ENCODE assay signal across 13 cellular contexts in genomic region chr22:26687439-26687838, GRCh38. TPM values are rescaled to one million over a fixed set of nuclear protein-coding genes. Genes with fewer than 3 reads are reported as not detected.
DNase-seq lines count a peak whose midpoint lies in the region; ATAC-seq lines count a peak whose summit lies in the region.
"Had no signal": no experiment of that assay in that cellular context is flagged by ENCODE, and none has a peak within 500 bp of the region (broad histone marks: within the 10 kb centered on the region; RNA-seq: fewer than 3 reads in every experiment).

No MANE protein-coding gene starts in this region.

- CTCF ChIA-PET in activated naive CD4-positive, alpha-beta T cell treated with anti-CD3 and anti-CD28 coated beads for 36 hours (lab: Charles Lee) = interaction anchor here (0.6 kb wide), 1 partner anchor 10 kb away, joined by 3 read pairs; no protein-coding TSS in a partner anchor
- CTCF ChIA-PET in naive thymus-derived CD4-positive, alpha-beta T cell (lab: Charles Lee) = no interaction called here

- H3K36me3 Mint-ChIP-seq in activated naive CD4-positive, alpha-beta T cell treated with anti-CD3 and anti-CD28 coated beads, Interleukin-2, amount 50 U/mL, for 24 hours = peaks cover 15% of the 10 kb centered on the region
- H3K36me3 Mint-ChIP-seq in activated naive CD4-positive, alpha-beta T cell treated with anti-CD3 and anti-CD28 coated beads for 36 hours (ENCODE audit: low read depth) = peaks cover 16% of the 10 kb centered on the region
- H3K36me3 Mint-ChIP-seq in activated T-helper 17 cell treated with anti-CD3 and anti-CD28 coated beads, Interleukin-2, amount 50 U/mL, for 72 hours (ENCODE audit: low read depth) = peaks cover 44% of the 10 kb centered on the region
- peaks cover 17 to 24% of the 10 kb centered on the region in 2 donors for H3K36me3 Mint-ChIP-seq in stimulated activated naive B cell treated with anti-CD40 and anti-IgM and Interleukin-4, amounts not matched to agents 10 μg/mL and 1 μg/mL and 100 μg/mL, for 72 hours
- peaks cover 12 to 75% (median 35%) of the 10 kb centered on the region in 5 donors for H3K36me3 Mint-ChIP-seq in naive thymus-derived CD4-positive, alpha-beta T cell

- H3K9me3 Mint-ChIP-seq in activated naive CD4-positive, alpha-beta T cell treated with anti-CD3 and anti-CD28 coated beads, Interleukin-2, amount 50 U/mL, for 24 hours = no peaks in the 10 kb centered on the region
- H3K9me3 Mint-ChIP-seq in activated naive CD4-positive, alpha-beta T cell treated with anti-CD3 and anti-CD28 coated beads for 36 hours = no peaks in the 10 kb centered on the region
- H3K9me3 Mint-ChIP-seq in activated T-helper 17 cell treated with anti-CD3 and anti-CD28 coated beads, Interleukin-2, amount 50 U/mL, for 72 hours = no peaks in the 10 kb centered on the region
- H3K9me3 Mint-ChIP-seq in stimulated activated naive B cell treated with anti-CD40 and anti-IgM and Interleukin-4, amounts not matched to agents 10 μg/mL and 1 μg/mL and 100 μg/mL, for 72 hours = no peaks in the 10 kb centered on the region
- H3K9me3 Mint-ChIP-seq in naive thymus-derived CD4-positive, alpha-beta T cell = peaks cover 0 to 2% (median 0%) of the 10 kb centered on the region in 11 donors

- H3K4me3 ChIP-seq in naive thymus-derived CD4-positive, alpha-beta T cell (ENCODE audit: low read length) = no peak overlapping the region
- H3K4me3 ChIP-seq: BLaER1 treated with 17β-estradiol and CSF1 and Interleukin-3, amounts not matched to agents 10 nM and 100 nM; K562 had no signal

- no peak for DNase-seq in activated naive CD4-positive, alpha-beta T cell treated with anti-CD3 and anti-CD28 coated beads for 36 hours
- no peak for DNase-seq in stimulated activated naive B cell treated with anti-CD40 and anti-IgM and Interleukin-4, amounts not matched to agents 10 μg/mL and 1 μg/mL and 100 μg/mL, for 72 hours
- DNase-seq in naive thymus-derived CD4-positive, alpha-beta T cell = no peak
- DNase-seq: Caco-2, GOT3, H9, IMR-90 had no signal

- H3K4me1 ChIP-seq in naive thymus-derived CD4-positive, alpha-beta T cell (ENCODE audit: control insufficient read depth in 2 of 2, insufficient read depth in 2 of 2, low read length in 2 of 2) = peaks cover 16 to 17% of the 10 kb centered on the region in 2 donors
- H3K4me1 ChIP-seq: Caco-2 had no signal

- no peaks in the 10 kb centered on the region for H3K9me3 ChIP-seq in naive thymus-derived CD4-positive, alpha-beta T cell (ENCODE audit: control insufficient read depth in 2 of 3, low read length in 3 of 3)
- H3K9me3 ChIP-seq: Caco-2 had no signal

- no peaks in the 10 kb centered on the region for H3K27me3 ChIP-seq in naive thymus-derived CD4-positive, alpha-beta T cell (ENCODE audit: control insufficient read depth in 2 of 2, insufficient read depth in 2 of 2, low read length in 2 of 2)
- H3K27me3 ChIP-seq: BLaER1 treated with 17β-estradiol and CSF1 and Interleukin-3, amounts not matched to agents 10 nM and 100 nM had no signal

- H3K4me3 Mint-ChIP-seq in activated naive CD4-positive, alpha-beta T cell treated with anti-CD3 and anti-CD28 coated beads, Interleukin-2, amount 50 U/mL, for 24 hours = no peak overlapping the region
- no peak overlapping the region for H3K4me3 Mint-ChIP-seq in activated naive CD4-positive, alpha-beta T cell treated with anti-CD3 and anti-CD28 coated beads for 36 hours
- no peak overlapping the region for H3K4me3 Mint-ChIP-seq in activated T-helper 17 cell treated with anti-CD3 and anti-CD28 coated beads, Interleukin-2, amount 50 U/mL, for 72 hours
- no peak overlapping the region for H3K4me3 Mint-ChIP-seq in stimulated activated naive B cell treated with anti-CD40 and anti-IgM and Interleukin-4, amounts not matched to agents 10 μg/mL and 1 μg/mL and 100 μg/mL, for 72 hours
- peak overlapping the region in 2 of 10 donors; percentile 34 to 44 for H3K4me3 Mint-ChIP-seq in naive thymus-derived CD4-positive, alpha-beta T cell
- H3K4me3 Mint-ChIP-seq: B cell, H9 had no signal

- peak overlapping the region; percentile 69 for H3K27ac Mint-ChIP-seq in activated naive CD4-positive, alpha-beta T cell treated with anti-CD3 and anti-CD28 coated beads, Interleukin-2, amount 50 U/mL, for 24 hours
- H3K27ac Mint-ChIP-seq in activated naive CD4-positive, alpha-beta T cell treated with anti-CD3 and anti-CD28 coated beads for 36 hours = no peak overlapping the region
- H3K27ac Mint-ChIP-seq in activated T-helper 17 cell treated with anti-CD3 and anti-CD28 coated beads, Interleukin-2, amount 50 U/mL, for 72 hours = peak overlapping the region; percentile 67
- H3K27ac Mint-ChIP-seq in stimulated activated naive B cell treated with anti-CD40 and anti-IgM and Interleukin-4, amounts not matched to agents 10 μg/mL and 1 μg/mL and 100 μg/mL, for 72 hours = no peak overlapping the region
- peak overlapping the region in 2 of 9 donors; percentile 34 to 43 for H3K27ac Mint-ChIP-seq in naive thymus-derived CD4-positive, alpha-beta T cell
- H3K27ac Mint-ChIP-seq: B cell, H9 had no signal

- ATAC-seq in activated T-helper 17 cell treated with anti-CD3 and anti-CD28 coated beads, Interleukin-2, amount 50 U/mL, for 72 hours (replicated peaks) = no peak
- peak; percentile 34 to 52 for ATAC-seq in stimulated activated naive B cell treated with anti-CD40 and anti-IgM and Interleukin-4, amounts not matched to agents 10 μg/mL and 1 μg/mL and 100 μg/mL, for 72 hours (replicated peaks)
- ATAC-seq in naive thymus-derived CD4-positive, alpha-beta T cell = no peak
- no peak for ATAC-seq in GM19395 (IDR thresholded peaks at IDR 0.05; ENCODE audit: unreplicated experiment)

- H3K36me3 ChIP-seq in naive thymus-derived CD4-positive, alpha-beta T cell (ENCODE audit: control insufficient read depth in 2 of 3, insufficient read depth in 3 of 3, low read length in 3 of 3) = peaks cover 0 to 13% (median 0%) of the 10 kb centered on the region in 3 experiments

- no peaks in the 10 kb centered on the region for H3K27me3 Mint-ChIP-seq in activated naive CD4-positive, alpha-beta T cell treated with anti-CD3 and anti-CD28 coated beads, Interleukin-2, amount 50 U/mL, for 24 hours
- H3K27me3 Mint-ChIP-seq in activated naive CD4-positive, alpha-beta T cell treated with anti-CD3 and anti-CD28 coated beads for 36 hours (ENCODE audit: low read depth) = no peaks in the 10 kb centered on the region
- no peaks in the 10 kb centered on the region for H3K27me3 Mint-ChIP-seq in activated T-helper 17 cell treated with anti-CD3 and anti-CD28 coated beads, Interleukin-2, amount 50 U/mL, for 72 hours
- no peaks in the 10 kb centered on the region for H3K27me3 Mint-ChIP-seq in stimulated activated naive B cell treated with anti-CD40 and anti-IgM and Interleukin-4, amounts not matched to agents 10 μg/mL and 1 μg/mL and 100 μg/mL, for 72 hours
- no peaks in the 10 kb centered on the region for H3K27me3 Mint-ChIP-seq in naive thymus-derived CD4-positive, alpha-beta T cell
- H3K27me3 Mint-ChIP-seq: B cell had no signal

- intact Hi-C loops in activated naive CD4-positive, alpha-beta T cell treated with anti-CD3 and anti-CD28 coated beads for 36 hours (cut with micrococcal nuclease) = no loop called here
- intact Hi-C loops in naive thymus-derived CD4-positive, alpha-beta T cell (cut with micrococcal nuclease) = no loop called here

- POLR2A ChIA-PET in naive thymus-derived CD4-positive, alpha-beta T cell (lab: Charles Lee) = interaction anchor here (0.5 kb wide), 1 partner anchor 16 kb away, joined by 3 read pairs; no protein-coding TSS in a partner anchor

- H3K4me1 Mint-ChIP-seq in activated naive CD4-positive, alpha-beta T cell treated with anti-CD3 and anti-CD28 coated beads, Interleukin-2, amount 50 U/mL, for 24 hours = peaks cover 76% of the 10 kb centered on the region
- H3K4me1 Mint-ChIP-seq in activated naive CD4-positive, alpha-beta T cell treated with anti-CD3 and anti-CD28 coated beads for 36 hours (ENCODE audit: low read depth) = peaks cover 59% of the 10 kb centered on the region
- H3K4me1 Mint-ChIP-seq in activated T-helper 17 cell treated with anti-CD3 and anti-CD28 coated beads, Interleukin-2, amount 50 U/mL, for 72 hours = peaks cover 34% of the 10 kb centered on the region
- peaks cover 17 to 50% of the 10 kb centered on the region in 2 donors for H3K4me1 Mint-ChIP-seq in stimulated activated naive B cell treated with anti-CD40 and anti-IgM and Interleukin-4, amounts not matched to agents 10 μg/mL and 1 μg/mL and 100 μg/mL, for 72 hours
- H3K4me1 Mint-ChIP-seq in naive thymus-derived CD4-positive, alpha-beta T cell = peaks cover 19 to 91% (median 82%) of the 10 kb centered on the region in 7 donors

- H3K27ac ChIP-seq in naive thymus-derived CD4-positive, alpha-beta T cell (ENCODE audit: low read depth, low read length) = no peak overlapping the region
- H3K27ac ChIP-seq: BLaER1 treated with 17β-estradiol and CSF1 and Interleukin-3, amounts not matched to agents 10 nM and 100 nM had no signal

RNA-seq across cellular contexts. Expression of gene MIAT, which starts 30.1 kb away (rescaled TPM):
- total RNA-seq in activated naive CD4-positive, alpha-beta T cell treated with anti-CD3 and anti-CD28 coated beads for 36 hours = 10 to 100 TPM; 51.8 to 51.9 TPM
- total RNA-seq in activated T-helper 17 cell treated with anti-CD3 and anti-CD28 coated beads, Interleukin-2, amount 50 U/mL, for 72 hours = 100 to 1,000 TPM in 1 of 2 donors, 10 to 100 TPM in 1; 81.2 to 166 TPM
- total RNA-seq in naive thymus-derived CD4-positive, alpha-beta T cell = 100 to 1,000 TPM in 1 of 5 experiments, 10 to 100 TPM in 4; 10.5 to 156 (median 48.7) TPM
- polyA plus RNA-seq in naive thymus-derived CD4-positive, alpha-beta T cell = under 1 TPM; 0.05 to 0.13 TPM

Comparison
In these comparisons a context has a peak if more than half of its experiments do, and no peak if none do; other contexts are left out.
1. H3K27ac Mint-ChIP-seq: peak in activated naive CD4-positive, alpha-beta T cell treated with anti-CD3 and anti-CD28 coated beads, Interleukin-2, amount 50 U/mL, for 24 hours (single experiment) and activated T-helper 17 cell treated with anti-CD3 and anti-CD28 coated beads, Interleukin-2, amount 50 U/mL, for 72 hours (single experiment); none in activated naive CD4-positive, alpha-beta T cell treated with anti-CD3 and anti-CD28 coated beads for 36 hours (single experiment) and stimulated activated naive B cell treated with anti-CD40 and anti-IgM and Interleukin-4, amounts not matched to agents 10 μg/mL and 1 μg/mL and 100 μg/mL, for 72 hours (single experiment).
2. ATAC-seq: peak in stimulated activated naive B cell treated with anti-CD40 and anti-IgM and Interleukin-4, amounts not matched to agents 10 μg/mL and 1 μg/mL and 100 μg/mL, for 72 hours (2 of 2); none in activated T-helper 17 cell treated with anti-CD3 and anti-CD28 coated beads, Interleukin-2, amount 50 U/mL, for 72 hours (single experiment), naive thymus-derived CD4-positive, alpha-beta T cell (single experiment) and GM19395 (single experiment).